ENCODE assay signal across 1 cellular context in genomic region chr14:64496764-64497163, GRCh38.
TF ChIP-seq lines count a peak whose summit lies in the region.

No MANE protein-coding gene starts in this region.

TF ChIP-seq in WTC11, 78 proteins besides CTCF, POLR2A, EP300 and RAD21 (continued from another document):
- no peak for TF ChIP-seq MYBL2 (CRISPR knock-in tag; IDR thresholded peaks at IDR 0.05)
- TF ChIP-seq RORB (CRISPR knock-in tag; IDR thresholded peaks at IDR 0.05), result no peak
- no peak for TF ChIP-seq JUN (CRISPR knock-in tag; IDR thresholded peaks at IDR 0.05)
- no peak for TF ChIP-seq PRDM15 (CRISPR knock-in tag; IDR thresholded peaks at IDR 0.05)
- TF ChIP-seq ATF6 (CRISPR knock-in tag; IDR thresholded peaks at IDR 0.05), result no peak
- no peak for TF ChIP-seq ZMAT4 (CRISPR knock-in tag; IDR thresholded peaks at IDR 0.05)
